In genomic region chr1:24995121-24995520, GRCh38 we compare ENCODE assay signal across 1 cellular context.
TF ChIP-seq lines count a peak whose summit lies in the region.

No MANE protein-coding gene starts in this region.

TF ChIP-seq in H1, 55 proteins besides CTCF, POLR2A, EP300 and RAD21:
- no peak for TF ChIP-seq SIRT6 (IDR thresholded peaks at IDR 0.05; ENCODE audit: low read length)
TF ChIP-seq in H1: peak in this region for 0.
